In genomic region chr15:65212097-65212496, GRCh38 we compare ENCODE assay signal across 8 cellular contexts. TPM values are rescaled to one million over a fixed set of nuclear protein-coding genes. Genes with fewer than 3 reads are reported as not detected.
A peak's percentile ranks its signal among the peaks of the same experiment; 100 is the strongest.
DNase-seq lines count a peak whose midpoint lies in the region; TF ChIP-seq lines count a peak whose summit lies in the region.

No MANE protein-coding gene starts in this region.

- WGBS in prostate gland, result 79% methylated on average over 5 of the region's 5 CpGs

- H3K36me3 ChIP-seq in WERI-Rb-1 (no peaks in the 10 kb centered on the region), prostate gland (no peaks in the 10 kb centered on the region)

- no peaks in the 10 kb centered on the region for H3K27me3 ChIP-seq in WERI-Rb-1 (ENCODE audit: insufficient read depth, low read depth, severe bottlenecking)
- H3K27me3 ChIP-seq in prostate gland (replicated peaks; ENCODE audit: insufficient read depth), result no peaks in the 10 kb centered on the region

- TF ChIP-seq POLR2A in prostate gland (IDR thresholded peaks at IDR 0.05), result no peak

- H3K9me3 ChIP-seq in WERI-Rb-1 (ENCODE audit: severe bottlenecking) (no peaks in the 10 kb centered on the region), prostate gland (no peaks in the 10 kb centered on the region)

- TF ChIP-seq CTCF in WERI-Rb-1 (IDR thresholded peaks at IDR 0.05; ENCODE audit: low read depth, low read length) (peak; percentile 89), fibroblast of mammary gland (conservative IDR thresholded peaks at IDR 0.05; ENCODE audit: control insufficient read depth, insufficient read depth, low read depth, low read length) (peak; percentile 39), prostate gland (IDR thresholded peaks at IDR 0.05) (no peak)

- H3K27ac ChIP-seq in WERI-Rb-1, result no peak overlapping the region
- no peak overlapping the region for H3K27ac ChIP-seq in prostate gland

- DNase-seq in activated effector memory CD4-positive, alpha-beta T cell treated with anti-CD3 and anti-CD28 coated beads, Interleukin-2, amount 50 U/mL, for 16 hours, result peak; percentile 66
- no peak for DNase-seq in activated effector memory CD4-positive, alpha-beta T cell treated with Interleukin-2 at 50 U/mL for 16 hours
- DNase-seq in WERI-Rb-1 (peak; percentile 78), fibroblast of mammary gland (ENCODE audit: low read depth) (no peak), SK-N-DZ (ENCODE audit: low spot score) (no peak), islet precursor cell (no peak), prostate gland (ENCODE audit: low spot score) (no peak)
- DNase-seq in stimulated activated CD4-positive, alpha-beta T cell treated with anti-CD3 and anti-CD28 coated beads, Interleukin-4, amount 100 ng/mL, for 48 hours (ENCODE audit: low read depth in 2 of 2), result peak; percentile 26 to 33

- no peaks in the 10 kb centered on the region for H3K4me1 ChIP-seq in prostate gland (replicated peaks)

- H3K4me3 ChIP-seq in WERI-Rb-1 (ENCODE audit: low read depth, low read length) (no peak overlapping the region), fibroblast of mammary gland (ENCODE audit: control insufficient read depth, low read depth, low read length) (no peak overlapping the region), prostate gland (no peak overlapping the region)

- intact Hi-C loops in prostate gland (cut with DNase I), result no loop called here

RNA-seq across cellular contexts. Expression of gene CILP, which starts 0.8 kb away (rescaled TPM):
- polyA plus RNA-seq in SK-N-DZ (2014; cell fraction: cytosol; rRNA removed), result not detected in 2 replicates
- 0.06 TPM in 1 of 2 replicates, not detected in the other for polyA plus RNA-seq in SK-N-DZ (2014; cell fraction: nucleus; rRNA removed)
- total RNA-seq in prostate gland, result 10 to 100 TPM in 1 of 2 donors, under 1 TPM in 1; 0.82 to 27.8 TPM

RNA-seq across cellular contexts. Expression of gene CLPX, which starts 27.0 kb away (rescaled TPM):
- 25.5 and 31.8 TPM in 2 replicates for polyA plus RNA-seq in SK-N-DZ (2014; cell fraction: cytosol; rRNA removed)
- 36.5 and 44.6 TPM in 2 replicates for polyA plus RNA-seq in SK-N-DZ (2014; cell fraction: nucleus; rRNA removed)
- total RNA-seq in prostate gland, result 10 to 100 TPM; 36.2 to 41.2 TPM

Comparison
In these comparisons a context has a peak if more than half of its experiments do, and no peak if none do; other contexts are left out.
1. DNase-seq: peak in activated effector memory CD4-positive, alpha-beta T cell treated with anti-CD3 and anti-CD28 coated beads, Interleukin-2, amount 50 U/mL, for 16 hours (single experiment), WERI-Rb-1 (single experiment) and stimulated activated CD4-positive, alpha-beta T cell treated with anti-CD3 and anti-CD28 coated beads, Interleukin-4, amount 100 ng/mL, for 48 hours (2 of 2); none in activated effector memory CD4-positive, alpha-beta T cell treated with Interleukin-2 at 50 U/mL for 16 hours (single experiment), fibroblast of mammary gland (single experiment), SK-N-DZ (single experiment), islet precursor cell (single experiment) and prostate gland (single experiment).
2. CTCF ChIP-seq: peak in WERI-Rb-1 (single experiment) and fibroblast of mammary gland (single experiment); none in prostate gland (0 of 4).